Comparison of ENCODE assay signal across 20 cellular contexts in the genomic region with DNA sequence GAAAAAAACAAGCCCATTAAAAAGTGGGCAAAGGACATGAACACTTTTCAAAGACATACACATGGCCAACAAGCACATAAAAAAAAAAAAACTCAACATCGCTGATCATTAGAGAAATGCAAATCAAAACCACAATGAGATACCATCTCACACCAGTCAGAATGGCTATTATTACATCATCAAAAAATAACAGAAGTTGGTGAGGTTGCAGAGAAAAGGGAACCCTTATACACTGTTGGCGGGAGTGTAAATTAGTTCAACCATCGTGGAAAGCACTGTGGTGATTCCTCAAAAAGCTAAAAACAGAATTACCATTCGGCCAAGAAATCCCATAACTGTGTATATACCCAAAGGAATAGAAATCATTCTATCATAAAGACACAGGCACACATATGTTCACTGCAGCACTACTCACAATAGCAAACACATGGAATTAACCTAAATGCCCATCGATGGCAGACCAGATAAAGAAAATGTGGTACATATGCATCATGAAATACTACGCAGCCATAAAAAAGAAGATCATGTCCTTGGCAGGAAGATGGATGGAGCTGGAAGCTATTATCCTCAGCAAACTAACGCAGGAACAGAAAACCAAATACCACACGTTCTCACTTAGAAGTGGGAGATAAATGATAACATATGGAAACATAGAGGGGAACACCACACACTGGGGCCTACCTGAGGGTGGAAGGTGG.
A peak's percentile ranks its signal among the peaks of the same experiment; 100 is the strongest.
DNase-seq lines count a peak whose midpoint lies in the region; ATAC-seq, FAIRE-seq and TF ChIP-seq lines count a peak whose summit lies in the region.
"Had no signal": no experiment of that assay in that cellular context is flagged by ENCODE, and none has a peak within 500 bp of the region (broad histone marks: within the 10 kb centered on the region; RNA-seq: fewer than 3 reads in every experiment).

No MANE protein-coding gene starts in this region.

- H3K36me3 Mint-ChIP-seq in type B pancreatic cell (peaks cover 65% of the 10 kb centered on the region), MCF 10A (ENCODE audit: insufficient read depth, unreplicated experiment) (peaks cover 82% of the 10 kb centered on the region)

- no peak overlapping the region for H3K27ac Mint-ChIP-seq in type B pancreatic cell
- no peak overlapping the region for H3K27ac Mint-ChIP-seq in MCF 10A (ENCODE audit: low read depth, unreplicated experiment)

- H3K36me3 ChIP-seq in Karpas-422 (ENCODE audit: insufficient read depth, low read length): peaks cover 39% of the 10 kb centered on the region
- H3K36me3 ChIP-seq in GM12878 (ENCODE audit: control insufficient read depth in 2 of 2, insufficient read depth in 2 of 2, low read length in 1 of 2): peaks cover 2 to 26% of the 10 kb centered on the region in 2 experiments

- H3K9me3 Mint-ChIP-seq in type B pancreatic cell (no peaks in the 10 kb centered on the region), MCF 10A (ENCODE audit: unreplicated experiment) (no peaks in the 10 kb centered on the region)

- SMC1A ChIA-PET in GM12878 (lab: Charles Lee; ENCODE audit: uncharacterized antibody, unreplicated experiment): interaction anchor here (0.7 to 1.4 kb wide), 4 partner anchors 9 to 62 kb away, joined by 3 to 6 read pairs (median 4); no protein-coding TSS in a partner anchor

- H2AFZ ChIP-seq in Karpas-422 (ENCODE audit: low read length) (no peak overlapping the region), GM12878 (ENCODE audit: control insufficient read depth, low read depth, low read length) (no peak overlapping the region)

- no peak for TF ChIP-seq POLR2A in GM12878 (IDR thresholded peaks at IDR 0.05; ENCODE audit: low read depth, low read length)

- no peaks in the 10 kb centered on the region for H3K9me3 ChIP-seq in Karpas-422 (ENCODE audit: low read length)
- peaks cover 5% of the 10 kb centered on the region; the same call in 2 of the 3 replicates for H3K9me3 ChIP-seq in GM12878 (replicated peaks; ENCODE audit: control insufficient read depth, insufficient read depth, low read length)

- H3K4me3 ChIP-seq in Karpas-422 (ENCODE audit: low read length) (no peak overlapping the region), GM12878 (no peak overlapping the region)

- BruUV-seq in GM12878 (replicated peaks; lab: Mats Ljungman, UMichigan) (no TSS peak), MCF 10A (replicated peaks; lab: Mats Ljungman, UMichigan) (no TSS peak)

- CTCF ChIA-PET in GM12878 (lab: Yijun Ruan, JAX): interaction anchor here (0.9 to 1.4 kb wide), 3 partner anchors 15 to 284 kb away, joined by 3 to 4 read pairs (median 3); no protein-coding TSS in a partner anchor
- CTCF ChIA-PET in MCF 10A (lab: Yijun Ruan, JAX): interaction anchor here (0.6 to 2.1 kb wide), 8 partner anchors 37 to 284 kb away, joined by 3 to 7 read pairs (median 3); no protein-coding TSS in a partner anchor

- H3K4me3 Mint-ChIP-seq in type B pancreatic cell (no peak overlapping the region), MCF 10A (ENCODE audit: unreplicated experiment) (no peak overlapping the region)

- POLR2A ChIA-PET in GM12878 (lab: Charles Lee) (interaction anchor here (0.6 kb wide), 1 partner anchor 270 kb away, joined by 6 read pairs; no protein-coding TSS in a partner anchor), MCF 10A (lab: Yijun Ruan, JAX) (interaction anchor here (3.7 kb wide), 1 partner anchor 14 kb away, joined by 13 read pairs; no protein-coding TSS in a partner anchor)

- H3K4me2 ChIP-seq in Karpas-422 (ENCODE audit: low read depth, low read length, poor library complexity, severe bottlenecking): no peak overlapping the region
- no peak overlapping the region for H3K4me2 ChIP-seq in GM12878 (ENCODE audit: control insufficient read depth, insufficient read depth)

- DNase-seq in CD1c-positive myeloid dendritic cell (ENCODE audit: extremely low spot score) (peak; percentile 58), Karpas-422 (peak; percentile 51), NOMO-1 treated with DMSO at 0.1 percent for 48 hours (lab: John Stamatoyannopoulos, UW; ENCODE audit: unreplicated experiment) (peak; percentile 58), GM12878 (ENCODE audit: low read depth, low spot score) (no peak), type B pancreatic cell (ENCODE audit: extremely low spot score, unreplicated experiment) (no peak), NCI-H2029 treated with DMSO at 0.1 percent for 48 hours (lab: John Stamatoyannopoulos, UW) (no peak), MCF 10A (ENCODE audit: unreplicated experiment) (no peak)
- DNase-seq: C1 segment of cervical spinal cord, DMS153, EL, H7, NCI-H1417, NCI-H187 treated with DMSO at 0.1 percent for 48 hours, NCI-H2171, NCI-H748 treated with DMSO at 0.1 percent for 48 hours, Right ventricle myocardium superior had no signal

- H3K27ac ChIP-seq in Karpas-422 (ENCODE audit: low read length) (no peak overlapping the region), GM12878 (ENCODE audit: control insufficient read depth, insufficient read depth) (no peak overlapping the region)

- WGBS in GM12878 (ENCODE audit: insufficient coverage, insufficient replicate concordance, low lambda C conversion rate, missing lambda C conversion rate): 73% methylated on average over 8 of the region's 8 CpGs

- no peaks in the 10 kb centered on the region for H3K9me2 ChIP-seq in Karpas-422 (replicated peaks; ENCODE audit: insufficient read depth, low read length)

- no peaks in the 10 kb centered on the region for H3K27me3 Mint-ChIP-seq in type B pancreatic cell
- H3K27me3 Mint-ChIP-seq in MCF 10A (ENCODE audit: insufficient read depth, unreplicated experiment): no peaks in the 10 kb centered on the region

- no peaks in the 10 kb centered on the region for H3K4me1 Mint-ChIP-seq in type B pancreatic cell (ENCODE audit: unreplicated experiment)
- no peaks in the 10 kb centered on the region for H3K4me1 Mint-ChIP-seq in MCF 10A (ENCODE audit: insufficient read depth, unreplicated experiment)

- H3K79me2 ChIP-seq in Karpas-422 (ENCODE audit: low read length): peaks cover 32% of the 10 kb centered on the region
- H3K79me2 ChIP-seq in GM12878 (ENCODE audit: control insufficient read depth, insufficient read depth, low read length): no peaks in the 10 kb centered on the region

- in situ Hi-C loops in GM12878 (cut with MboI): no loop called here

- no peaks in the 10 kb centered on the region for H4K20me1 ChIP-seq in Karpas-422 (ENCODE audit: insufficient read depth, low read depth, low read length)
- no peaks in the 10 kb centered on the region for H4K20me1 ChIP-seq in GM12878 (ENCODE audit: control insufficient read depth, insufficient read depth)

- ATAC-seq in GM12878: peak; percentile 56
- ATAC-seq in HG03039 (IDR thresholded peaks at IDR 0.05; ENCODE audit: unreplicated experiment): no peak
- ATAC-seq: SK-N-SH treated with all-trans-retinoic acid at 6 μM for 48 hours had no signal

- H3K9ac ChIP-seq in Karpas-422 (ENCODE audit: low read length) (no peak overlapping the region), GM12878 (ENCODE audit: control insufficient read depth, insufficient read depth, low read length) (no peak overlapping the region)

- TF ChIP-seq RAD21 in GM12878 (IDR thresholded peaks at IDR 0.05; ENCODE audit: insufficient read depth, low read depth, low read length): no peak

- TF ChIP-seq CTCF in GM12878 (IDR thresholded peaks at IDR 0.05 in 2 of 3, conservative IDR thresholded peaks at IDR 0.05 in 1 of 3; ENCODE audit: control insufficient read depth in 2 of 3, extremely low read depth in 1 of 3, insufficient read depth in 1 of 3, low read depth in 3 of 3, low read length in 3 of 3) (no peak), type B pancreatic cell (conservative IDR thresholded peaks at IDR 0.05) (no peak), MCF 10A (IDR thresholded peaks at IDR 0.05; ENCODE audit: unreplicated experiment) (no peak)

- intact Hi-C loops in GM12878 (cut with micrococcal nuclease; ENCODE audit: unreplicated experiment) (no loop called here), MCF 10A (cut with micrococcal nuclease) (no loop called here)

- FAIRE-seq in GM12878 (lab: Jason Lieb, UNC): peak; percentile 62
- FAIRE-seq: A204.1, RCC 7860 had no signal

- no peak for TF ChIP-seq EP300 in GM12878 (IDR thresholded peaks at IDR 0.05; ENCODE audit: borderline replicate concordance in 1 of 2, control insufficient read depth in 1 of 2, low read depth in 2 of 2, low read length in 2 of 2)

- RAD21 ChIA-PET in GM12878 (lab: Charles Lee; ENCODE audit: unreplicated experiment): no interaction called here

- H3K27me3 ChIP-seq in Karpas-422 (ENCODE audit: low read length) (no peaks in the 10 kb centered on the region), GM12878 (replicated peaks in 1 of 2; ENCODE audit: control insufficient read depth in 2 of 2, insufficient read depth in 2 of 2, low read length in 1 of 2) (no peaks in the 10 kb centered on the region)

- H3K4me1 ChIP-seq in Karpas-422 (ENCODE audit: low read length): peaks cover 4% of the 10 kb centered on the region; the same call in 1 of the 2 replicates
- H3K4me1 ChIP-seq in GM12878 (ENCODE audit: control insufficient read depth, insufficient read depth, low read length): no peaks in the 10 kb centered on the region

TF ChIP-seq in GM12878, 131 proteins besides CTCF, POLR2A, EP300 and RAD21 (continues in another document):
- no peak for TF ChIP-seq HDAC6 (IDR thresholded peaks at IDR 0.05; ENCODE audit: unreplicated experiment)
- TF ChIP-seq SIN3A (IDR thresholded peaks at IDR 0.05; ENCODE audit: low read depth, low read length): no peak
- TF ChIP-seq RB1 (IDR thresholded peaks at IDR 0.05; ENCODE audit: borderline replicate concordance): no peak
- no peak for TF ChIP-seq KAT2A (conservative IDR thresholded peaks at IDR 0.05; ENCODE audit: control insufficient read depth, low read depth, low read length)
- 0 out of 2 replicates have a peak, but pooled peaks have one; percentile 14 for TF ChIP-seq RUNX3 (IDR thresholded peaks at IDR 0.05; ENCODE audit: low read length)
- no peak for TF ChIP-seq NR2C1 (IDR thresholded peaks at IDR 0.05)
- TF ChIP-seq YY1 (IDR thresholded peaks at IDR 0.05; ENCODE audit: low read depth, low read length): no peak
- TF ChIP-seq SIX5 (IDR thresholded peaks at IDR 0.05; ENCODE audit: low read depth, low read length, severe bottlenecking): no peak
- no peak for TF ChIP-seq PAX8 (IDR thresholded peaks at IDR 0.05)
- no peak for TF ChIP-seq PAX5 (IDR thresholded peaks at IDR 0.05; ENCODE audit: borderline replicate concordance, low read depth, low read length)
- TF ChIP-seq SP1 (IDR thresholded peaks at IDR 0.05; ENCODE audit: low read depth, low read length): no peak
- TF ChIP-seq MAX (IDR thresholded peaks at IDR 0.05; ENCODE audit: low read depth, low read length): no peak

Comparison
In these comparisons a context has a peak if more than half of its experiments do, and no peak if none do; other contexts are left out.
1. DNase-seq: peak in CD1c-positive myeloid dendritic cell (single experiment), Karpas-422 (single experiment) and NOMO-1 treated with DMSO at 0.1 percent for 48 hours (single experiment); none in GM12878 (single experiment), type B pancreatic cell (single experiment), NCI-H2029 treated with DMSO at 0.1 percent for 48 hours (single experiment) and MCF 10A (single experiment).